19 cellular contexts compared by ENCODE assay signal in the genomic region with DNA sequence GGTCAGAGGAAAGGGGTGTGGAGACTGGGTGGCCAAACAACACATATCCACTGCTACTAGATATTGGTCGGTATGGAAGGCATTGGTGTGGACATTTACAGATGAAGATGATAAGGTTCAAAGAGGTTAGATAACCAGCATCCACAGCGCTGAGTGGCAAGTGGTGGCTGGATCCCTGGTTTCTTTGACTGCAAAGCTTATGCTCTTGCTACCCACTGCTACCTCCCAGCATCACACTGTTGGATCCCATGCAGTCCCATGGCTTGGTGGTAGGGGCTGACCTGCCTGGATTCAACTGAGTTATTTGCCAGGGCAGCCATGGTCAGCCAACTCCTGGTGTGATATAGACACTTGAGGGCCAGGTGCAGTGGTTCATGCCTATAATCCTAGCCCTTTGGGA. TPM values are rescaled to one million over a fixed set of nuclear protein-coding genes. Genes with fewer than 3 reads are reported as not detected.
DNase-seq lines count a peak whose midpoint lies in the region; ATAC-seq and TF ChIP-seq lines count a peak whose summit lies in the region.
"Had no signal": no experiment of that assay in that cellular context is flagged by ENCODE, and none has a peak within 500 bp of the region (broad histone marks: within the 10 kb centered on the region; RNA-seq: fewer than 3 reads in every experiment).

No MANE protein-coding gene starts in this region.

- H2BK5ac ChIP-seq in mesenchymal stem cell (ENCODE audit: low read depth, low read length, poor library complexity, severe bottlenecking): no peak overlapping the region
- H2BK5ac ChIP-seq in neuronal stem cell (ENCODE audit: low read length): no peak overlapping the region

- H3K4me3 ChIP-seq in mesenchymal stem cell (ENCODE audit: insufficient read depth in 1 of 2, low read depth in 1 of 2, low read length in 2 of 2): no peak overlapping the region
- no peak overlapping the region for H3K4me3 ChIP-seq in neuronal stem cell (ENCODE audit: low read length in 2 of 2)
- no peak overlapping the region for H3K4me3 ChIP-seq in transverse colon
- no peak overlapping the region for H3K4me3 ChIP-seq in heart right ventricle
- H3K4me3 ChIP-seq: A549; BLaER1 treated with 17β-estradiol and CSF1 and Interleukin-3, amounts not matched to agents 10 nM and 100 nM had no signal

- no peak overlapping the region for H3K23ac ChIP-seq in mesenchymal stem cell (ENCODE audit: low read length in 2 of 2)
- no peak overlapping the region for H3K23ac ChIP-seq in neuronal stem cell (ENCODE audit: low read depth, low read length, poor library complexity)

- no peak overlapping the region for H2AFZ ChIP-seq in mesenchymal stem cell (ENCODE audit: low read depth, low read length)
- H2AFZ ChIP-seq in neuronal stem cell (ENCODE audit: low read length): no peak overlapping the region

- TF ChIP-seq EP300 in transverse colon (IDR thresholded peaks at IDR 0.05; ENCODE audit: low read depth): no peak

- H2BK12ac ChIP-seq in mesenchymal stem cell (ENCODE audit: low read length in 2 of 2) (no peak overlapping the region), neuronal stem cell (ENCODE audit: low read length) (peak overlapping the region; percentile 2)

- in situ Hi-C loops in transverse colon (cut with MboI; ENCODE audit: low pct_ligation_motif_present in 1 of 4, low pct_unique_long_range_greater_than_20kb in 1 of 4, low sequenced_read_pairs in 3 of 4): loop anchor here (25.0 kb wide), 5 partner anchors 92 to 1117 kb away; a partner anchor contains a TSS

- H3K4me1 ChIP-seq in mesenchymal stem cell (ENCODE audit: control insufficient read depth, insufficient read depth, low read depth, low read length): peaks cover 22% of the 10 kb centered on the region
- peaks cover 14 to 25% of the 10 kb centered on the region in 2 donors for H3K4me1 ChIP-seq in neuronal stem cell (ENCODE audit: control insufficient read depth in 2 of 2, insufficient read depth in 1 of 2, low read depth in 1 of 2, low read length in 2 of 2)
- no peaks in the 10 kb centered on the region for H3K4me1 ChIP-seq in transverse colon
- peaks cover 0 to 17% (median 4%) of the 10 kb centered on the region in 9 donors for H3K4me1 ChIP-seq in heart right ventricle
- H3K4me1 ChIP-seq: A549 had no signal

- no peak overlapping the region for H4K91ac ChIP-seq in mesenchymal stem cell (ENCODE audit: low read length)
- no peak overlapping the region for H4K91ac ChIP-seq in neuronal stem cell (ENCODE audit: low read depth, low read length, poor library complexity)

- WGBS in mesenchymal stem cell: 92% methylated on average over 2 of the region's 2 CpGs
- no CpG with 5 or more reads among the region's 2 CpGs for WGBS in neuronal stem cell (ENCODE audit: extremely low coverage in 2 of 2, insufficient read length in 2 of 2, insufficient replicate concordance in 1 of 2), 2 donors
- WGBS in transverse colon (ENCODE audit: low coverage in 1 of 2), 2 donors: 92% methylated on average over 2 of the region's 2 CpGs; no CpG with 5 or more reads in 1 of the 2 donors
- WGBS in heart right ventricle, 2 donors: 86 to 88% methylated on average over 2 of the region's 2 CpGs

- no peak overlapping the region for H3K4me3 Mint-ChIP-seq in stimulated activated naive CD8-positive, alpha-beta T cell treated with anti-CD3 and anti-CD28 coated beads, Interleukin-15, amount 100 ng/mL, for 72 hours
- H3K4me3 Mint-ChIP-seq: B cell; CD4-positive, alpha-beta T cell; CD8-positive, alpha-beta T cell had no signal

- H4K8ac ChIP-seq in mesenchymal stem cell (ENCODE audit: low read length) (no peak overlapping the region), neuronal stem cell (ENCODE audit: low read depth, low read length) (no peak overlapping the region)

- H3K9me3 Mint-ChIP-seq in stimulated activated naive CD8-positive, alpha-beta T cell treated with anti-CD3 and anti-CD28 coated beads, Interleukin-15, amount 100 ng/mL, for 72 hours: peaks cover 0 to 12% of the 10 kb centered on the region in 2 donors

- TF ChIP-seq CTCF in transverse colon (IDR thresholded peaks at IDR 0.05): no peak
- TF ChIP-seq CTCF in heart right ventricle (IDR thresholded peaks at IDR 0.05): no peak

- no peaks in the 10 kb centered on the region for H3K79me1 ChIP-seq in mesenchymal stem cell (replicated peaks; ENCODE audit: low read length, poor library complexity, severe bottlenecking)
- no peaks in the 10 kb centered on the region for H3K79me1 ChIP-seq in neuronal stem cell (ENCODE audit: low read depth, low read length)

- H3K9ac ChIP-seq in mesenchymal stem cell (ENCODE audit: low read length) (no peak overlapping the region), neuronal stem cell (ENCODE audit: low read depth, low read length, poor library complexity) (no peak overlapping the region)
- H3K9ac ChIP-seq: BLaER1 treated with 17β-estradiol and CSF1 and Interleukin-3, amounts not matched to agents 10 nM and 100 nM had no signal

- H3K14ac ChIP-seq in mesenchymal stem cell (ENCODE audit: low read length in 2 of 2) (no peak overlapping the region), neuronal stem cell (ENCODE audit: low read length) (no peak overlapping the region)

- H3K9me3 ChIP-seq in mesenchymal stem cell (ENCODE audit: control insufficient read depth, low read length): peaks cover 12% of the 10 kb centered on the region
- peaks cover 6 to 16% of the 10 kb centered on the region in 2 donors for H3K9me3 ChIP-seq in neuronal stem cell (replicated peaks in 1 of 2; ENCODE audit: control insufficient read depth in 2 of 2, insufficient read depth in 1 of 2, low read depth in 1 of 2, low read length in 2 of 2)
- no peaks in the 10 kb centered on the region for H3K9me3 ChIP-seq in transverse colon
- H3K9me3 ChIP-seq in heart right ventricle: peaks cover 0 to 10% (median 0%) of the 10 kb centered on the region in 11 donors

- H3K27me3 ChIP-seq in mesenchymal stem cell (ENCODE audit: control insufficient read depth in 1 of 2, insufficient read depth in 1 of 2, low read length in 2 of 2) (peaks cover 0 to 19% of the 10 kb centered on the region in 2 experiments), neuronal stem cell (ENCODE audit: control insufficient read depth in 3 of 3, insufficient read depth in 3 of 3, low read depth in 1 of 3, low read length in 3 of 3) (no peaks in the 10 kb centered on the region), transverse colon (no peaks in the 10 kb centered on the region), heart right ventricle (no peaks in the 10 kb centered on the region)
- H3K27me3 ChIP-seq: BLaER1 treated with 17β-estradiol and CSF1 and Interleukin-3, amounts not matched to agents 10 nM and 100 nM had no signal

- no peak for DNase-seq in stimulated activated naive CD8-positive, alpha-beta T cell treated with anti-CD3 and anti-CD28 coated beads, Interleukin-15, amount 100 ng/mL, for 72 hours
- DNase-seq in stimulated activated naive CD8-positive, alpha-beta T cell treated with anti-CD3 and anti-CD28 coated beads, Interleukin-15, Interleukin-2, amounts not matched to agents 100 U/mL and 50 U/mL, for 24 hours: no peak
- DNase-seq in mesenchymal stem cell (no peak), neuronal stem cell (ENCODE audit: low spot score) (no peak), transverse colon (no peak), HuH-7.5 (ENCODE audit: low spot score) (no peak), heart right ventricle (no peak)
- DNase-seq: AML-193; Caco-2; Calu3; CD4-positive, alpha-beta T cell; CD8-positive, alpha-beta T cell; DMS79 treated with DMSO at 0.1 percent for 48 hours; GF-D8 had no signal

- H3K18ac ChIP-seq in mesenchymal stem cell (ENCODE audit: low read depth in 1 of 2, low read length in 2 of 2) (no peak overlapping the region), neuronal stem cell (ENCODE audit: low read length) (no peak overlapping the region)

- no peaks in the 10 kb centered on the region for H3K27me3 Mint-ChIP-seq in stimulated activated naive CD8-positive, alpha-beta T cell treated with anti-CD3 and anti-CD28 coated beads, Interleukin-15, amount 100 ng/mL, for 72 hours
- H3K27me3 Mint-ChIP-seq: CD4-positive, alpha-beta T cell had no signal

- ATAC-seq in stimulated activated naive CD8-positive, alpha-beta T cell treated with anti-CD3 and anti-CD28 coated beads, Interleukin-15, amount 100 ng/mL, for 72 hours: peak; percentile 13
- no peak for ATAC-seq in stimulated activated naive CD8-positive, alpha-beta T cell treated with anti-CD3 and anti-CD28 coated beads, Interleukin-15, Interleukin-2, amounts not matched to agents 100 U/mL and 50 U/mL, for 24 hours
- no peak for ATAC-seq in heart right ventricle
- ATAC-seq: A549; CD8-positive, alpha-beta T cell had no signal

- no peak overlapping the region for H3K4me2 ChIP-seq in mesenchymal stem cell (ENCODE audit: low read length, poor library complexity, severe bottlenecking)
- H3K4me2 ChIP-seq in neuronal stem cell (ENCODE audit: insufficient read depth, low read length, poor library complexity, severe bottlenecking): no peak overlapping the region
- H3K4me2 ChIP-seq: A549; BLaER1 treated with 17β-estradiol and CSF1 and Interleukin-3, amounts not matched to agents 10 nM and 100 nM had no signal

- no peak overlapping the region for H3K4ac ChIP-seq in mesenchymal stem cell (ENCODE audit: low read depth in 1 of 2, low read length in 2 of 2)
- no peak overlapping the region for H3K4ac ChIP-seq in neuronal stem cell (ENCODE audit: low read length)

- H2BK15ac ChIP-seq in mesenchymal stem cell (ENCODE audit: low read depth, poor library complexity, severe bottlenecking) (no peak overlapping the region), neuronal stem cell (ENCODE audit: low read length) (no peak overlapping the region)

- H3K27ac ChIP-seq in mesenchymal stem cell (ENCODE audit: low read length, poor library complexity, severe bottlenecking) (no peak overlapping the region), neuronal stem cell (replicated peaks; ENCODE audit: low read length) (no peak overlapping the region), transverse colon (no peak overlapping the region), heart right ventricle (no peak overlapping the region)
- H3K27ac ChIP-seq: 22Rv1; A549; BLaER1 treated with 17β-estradiol and CSF1 and Interleukin-3, amounts not matched to agents 10 nM and 100 nM; C4-2B had no signal

- TF ChIP-seq POLR2A in transverse colon (IDR thresholded peaks at IDR 0.05): no peak

- no peak overlapping the region for H2BK120ac ChIP-seq in mesenchymal stem cell (ENCODE audit: low read depth, low read length)
- H2BK120ac ChIP-seq in neuronal stem cell (ENCODE audit: low read depth, low read length): no peak overlapping the region

- intact Hi-C loops in transverse colon (cut with DNase I; ENCODE audit: low total_unique reads): loop anchor here (10.0 kb wide), 1 partner anchor 520 kb away; no protein-coding TSS in a partner anchor
- intact Hi-C loops in heart right ventricle (cut with DNase I): loop anchor here in 3 of 10 donors (5.0 to 10.0 kb wide), 4 partner anchors 62 to 270 kb away; no protein-coding TSS in a partner anchor

- peak overlapping the region; percentile 67 to 88 for H3K27ac Mint-ChIP-seq in stimulated activated naive CD8-positive, alpha-beta T cell treated with anti-CD3 and anti-CD28 coated beads, Interleukin-15, amount 100 ng/mL, for 72 hours
- H3K27ac Mint-ChIP-seq: B cell; CD4-positive, alpha-beta T cell; CD8-positive, alpha-beta T cell had no signal

- peaks cover 0 to 10% of the 10 kb centered on the region in 2 experiments for H3K36me3 ChIP-seq in mesenchymal stem cell (ENCODE audit: control insufficient read depth in 1 of 2, insufficient read depth in 2 of 2, low read depth in 1 of 2, low read length in 2 of 2)
- H3K36me3 ChIP-seq in neuronal stem cell (replicated peaks in 1 of 2; ENCODE audit: control insufficient read depth in 2 of 2, insufficient read depth in 2 of 2, low read length in 2 of 2): peaks cover 0 to 7% of the 10 kb centered on the region in 2 donors
- H3K36me3 ChIP-seq in transverse colon: no peaks in the 10 kb centered on the region
- H3K36me3 ChIP-seq in heart right ventricle: peaks cover 0 to 12% (median 0%) of the 10 kb centered on the region in 9 donors

- peaks cover 8% of the 10 kb centered on the region for H3K4me1 Mint-ChIP-seq in stimulated activated naive CD8-positive, alpha-beta T cell treated with anti-CD3 and anti-CD28 coated beads, Interleukin-15, amount 100 ng/mL, for 72 hours

- H2AK5ac ChIP-seq in mesenchymal stem cell (ENCODE audit: low read length, severe bottlenecking): peak overlapping the region; percentile 69
- no peak overlapping the region for H2AK5ac ChIP-seq in neuronal stem cell (ENCODE audit: low read depth, low read length)

RNA-seq across cellular contexts. Expression of a gene that starts 53.6 kb away (rescaled TPM):
- 92.2 TPM for polyA plus RNA-seq in mesenchymal stem cell (2013, experiment 1 of 2)
- polyA plus RNA-seq in mesenchymal stem cell (2013, experiment 2 of 2): 94.3 TPM
- polyA plus RNA-seq in neuronal stem cell (2013, experiment 1 of 2): 72.6 TPM
- 72.6 TPM for polyA plus RNA-seq in neuronal stem cell (2013, experiment 2 of 2)
- total RNA-seq in transverse colon (10 to 100 TPM; 18.3 to 61.1 (median 49.9) TPM), heart right ventricle (100 to 1,000 TPM; 104 to 183 (median 167) TPM)
- 10 to 100 TPM; 80.1 to 90.3 TPM for polyA plus RNA-seq in heart right ventricle
